Comparison of ENCODE assay signal across 1 cellular context in the genomic region with DNA sequence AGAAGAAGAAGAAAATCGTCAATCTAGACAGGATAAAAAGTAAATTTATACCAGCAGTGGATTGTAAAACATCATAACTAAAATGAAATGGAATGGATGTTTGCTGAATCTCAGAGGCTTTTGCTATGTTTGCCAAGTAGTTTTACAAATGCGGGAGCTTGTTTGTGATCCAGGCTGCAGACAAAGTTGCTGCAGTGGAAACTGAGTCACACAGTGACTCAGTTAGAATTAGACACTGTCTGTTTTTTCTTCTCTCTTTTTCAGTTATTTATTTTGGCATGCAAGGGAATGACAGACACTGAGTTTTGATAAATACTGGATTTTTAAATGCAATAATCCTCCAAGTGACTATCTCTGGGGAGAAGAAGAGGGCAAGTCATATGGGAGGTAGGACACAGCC.
TF ChIP-seq lines count a peak whose summit lies in the region.

No MANE protein-coding gene starts in this region.

TF ChIP-seq in A549, 52 proteins besides CTCF, POLR2A, EP300 and RAD21:
- TF ChIP-seq MYC (IDR thresholded peaks at IDR 0.05; ENCODE audit: borderline replicate concordance, low read length) (no peak), RNF2 (IDR thresholded peaks at IDR 0.05; ENCODE audit: borderline replicate concordance, low read depth) (no peak), JUNB (IDR thresholded peaks at IDR 0.05) (no peak)
- TF ChIP-seq, protein P1, sequence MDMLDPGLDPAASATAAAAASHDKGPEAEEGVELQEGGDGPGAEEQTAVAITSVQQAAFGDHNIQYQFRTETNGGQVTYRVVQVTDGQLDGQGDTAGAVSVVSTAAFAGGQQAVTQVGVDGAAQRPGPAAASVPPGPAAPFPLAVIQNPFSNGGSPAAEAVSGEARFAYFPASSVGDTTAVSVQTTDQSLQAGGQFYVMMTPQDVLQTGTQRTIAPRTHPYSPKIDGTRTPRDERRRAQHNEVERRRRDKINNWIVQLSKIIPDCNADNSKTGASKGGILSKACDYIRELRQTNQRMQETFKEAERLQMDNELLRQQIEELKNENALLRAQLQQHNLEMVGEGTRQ (IDR thresholded peaks at IDR 0.05) = no peak
